ENCODE assay signal across 39 cellular contexts in the genomic region with DNA sequence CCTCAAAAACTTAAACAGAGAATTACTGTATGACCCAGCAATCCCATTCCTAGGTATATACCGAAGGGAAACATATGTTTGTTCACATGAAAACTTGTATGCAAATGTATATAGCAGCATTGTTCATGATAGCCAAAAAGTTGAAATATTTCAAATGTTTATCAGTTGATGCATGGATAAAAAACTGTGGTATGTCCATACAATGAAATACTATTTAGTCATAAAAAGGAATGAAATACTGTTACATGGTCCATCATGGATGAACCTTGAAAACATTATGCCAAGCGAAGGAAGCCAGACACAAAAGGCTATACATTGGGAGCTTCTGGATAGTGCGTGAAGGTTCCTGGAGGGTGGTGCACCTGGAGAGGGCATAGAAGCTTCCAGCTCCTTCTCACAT.
"Had no signal": no experiment of that assay in that cellular context is flagged by ENCODE, and none has a peak within 500 bp of the region (broad histone marks: within the 10 kb centered on the region; RNA-seq: fewer than 3 reads in every experiment).

No MANE protein-coding gene starts in this region.

- H3K4me3 ChIP-seq: ascending aorta, cardiac muscle cell had no signal

- ATAC-seq: activated CD8-positive, alpha-beta T cell treated with anti-CD3 and anti-CD28 coated beads for 36 hours; activated naive CD8-positive, alpha-beta T cell treated with anti-CD3 and anti-CD28 coated beads, Interleukin-2, amount 50 U/mL, for 24 hours; activated T-cell treated with anti-CD3 and anti-CD28 coated beads, Interleukin-2, amount 50 U/mL, for 4 hours; activated T-cell treated with anti-CD3 and anti-CD28 coated beads, Interleukin-2, amount 50 U/mL, for 72 hours; activated T-helper 17 cell treated with anti-CD3 and anti-CD28 coated beads, Interleukin-2, amount 50 U/mL, for 72 hours had no signal

- H3K4me3 Mint-ChIP-seq: activated B cell treated with CpG ODN at 0.5 μM for 24 hours; activated CD4-positive, alpha-beta memory T cell treated with anti-CD3 and anti-CD28 coated beads for 36 hours; activated CD4-positive, alpha-beta T cell treated with anti-CD3 and anti-CD28 coated beads, Interleukin-2, amount 10 ng/mL, durations not matched to agents 24 days and 14 days; activated CD8-positive, alpha-beta T cell treated with anti-CD3 and anti-CD28 coated beads for 36 hours; activated naive CD4-positive, alpha-beta T cell treated with anti-CD3 and anti-CD28 coated beads for 36 hours; activated naive CD4-positive, alpha-beta T cell treated with anti-CD3 and anti-CD28 coated beads, Interleukin-2, amount 50 U/mL, for 24 hours; activated naive CD8-positive, alpha-beta T cell; activated naive CD8-positive, alpha-beta T cell treated with anti-CD3 and anti-CD28 coated beads, Interleukin-2, amount 10 ng/mL, durations not matched to agents 7 days and 5 days; activated naive CD8-positive, alpha-beta T cell treated with anti-CD3 and anti-CD28 coated beads, Interleukin-2, amount 50 U/mL, for 24 hours; activated T-cell treated with anti-CD3 and anti-CD28 coated beads, Interleukin-2, amount 50 U/mL, for 4 hours; activated T-cell treated with anti-CD3 and anti-CD28 coated beads, Interleukin-2, amount 50 U/mL, for 72 hours; activated T-helper 1 cell treated with anti-CD3 and anti-CD28 coated beads, Interleukin-12 subunit alpha, Interleukin-12 subunit beta, Interleukin-2, Interleukin-4 antibody, amounts not matched to agents 30 ng/mL and 10 ng/mL and 1 ng/mL, durations not matched to agents 14 hours and 24 hours and 36 hours; activated T-helper 17 cell treated with anti-CD3 and anti-CD28 coated beads, Interleukin-2, amount 50 U/mL, for 72 hours; brain; central memory CD8-positive, alpha-beta T cell; T-helper 1 cell treated with Interleukin-12 subunit alpha and Interleukin-12 subunit beta and Interleukin-4 antibody, amounts not matched to agents 30 μg/mL and 1 μg/mL, for 36 hours; T-helper 2 cell treated with Interferon-gamma antibody and Interleukin-4, amounts not matched to agents 5 μg/mL and 100 μg/mL, for 36 hours had no signal

- H3K4me1 ChIP-seq: ascending aorta had no signal

- H3K27ac ChIP-seq: ascending aorta, cardiac muscle cell, VCaP had no signal

- H3K27me3 ChIP-seq: ascending aorta, cardiac muscle cell had no signal

- H3K27me3 Mint-ChIP-seq: activated B cell treated with CpG ODN at 0.5 μM for 24 hours; activated CD4-positive, alpha-beta memory T cell treated with anti-CD3 and anti-CD28 coated beads for 36 hours; activated CD8-positive, alpha-beta T cell treated with anti-CD3 and anti-CD28 coated beads for 36 hours; activated naive CD4-positive, alpha-beta T cell treated with anti-CD3 and anti-CD28 coated beads, Interleukin-2, amount 50 U/mL, for 24 hours; activated naive CD8-positive, alpha-beta T cell; activated naive CD8-positive, alpha-beta T cell treated with anti-CD3 and anti-CD28 coated beads, Interleukin-2, amount 10 ng/mL, durations not matched to agents 7 days and 5 days; activated naive CD8-positive, alpha-beta T cell treated with anti-CD3 and anti-CD28 coated beads, Interleukin-2, amount 50 U/mL, for 24 hours; activated T-helper 17 cell treated with anti-CD3 and anti-CD28 coated beads, Interleukin-2, amount 50 U/mL, for 72 hours; brain; central memory CD8-positive, alpha-beta T cell had no signal

- FAIRE-seq: bronchial epithelial cell, TTC549 had no signal

- H3K9me3 Mint-ChIP-seq: activated B cell treated with CpG ODN at 0.5 μM for 24 hours; activated CD4-positive, alpha-beta memory T cell treated with anti-CD3 and anti-CD28 coated beads for 36 hours; activated CD4-positive, alpha-beta T cell treated with anti-CD3 and anti-CD28 coated beads, Interleukin-2, amount 10 ng/mL, durations not matched to agents 24 days and 14 days; activated CD8-positive, alpha-beta T cell treated with anti-CD3 and anti-CD28 coated beads for 36 hours; activated naive CD4-positive, alpha-beta T cell treated with anti-CD3 and anti-CD28 coated beads for 36 hours; activated naive CD4-positive, alpha-beta T cell treated with anti-CD3 and anti-CD28 coated beads, Interleukin-2, amount 50 U/mL, for 24 hours; activated naive CD8-positive, alpha-beta T cell treated with anti-CD3 and anti-CD28 coated beads, Interleukin-2, amount 10 ng/mL, durations not matched to agents 7 days and 5 days; activated naive CD8-positive, alpha-beta T cell treated with anti-CD3 and anti-CD28 coated beads, Interleukin-2, amount 50 U/mL, for 24 hours; activated T-cell treated with anti-CD3 and anti-CD28 coated beads, Interleukin-2, amount 50 U/mL, for 4 hours; activated T-cell treated with anti-CD3 and anti-CD28 coated beads, Interleukin-2, amount 50 U/mL, for 72 hours; activated T-helper 1 cell treated with anti-CD3 and anti-CD28 coated beads, Interleukin-12 subunit alpha, Interleukin-12 subunit beta, Interleukin-2, Interleukin-4 antibody, amounts not matched to agents 30 ng/mL and 10 ng/mL and 1 ng/mL, durations not matched to agents 14 hours and 24 hours and 36 hours; activated T-helper 17 cell treated with anti-CD3 and anti-CD28 coated beads, Interleukin-2, amount 50 U/mL, for 72 hours; central memory CD8-positive, alpha-beta T cell; T-helper 1 cell treated with Interleukin-12 subunit alpha and Interleukin-12 subunit beta and Interleukin-4 antibody, amounts not matched to agents 30 μg/mL and 1 μg/mL, for 36 hours; T-helper 2 cell treated with Interferon-gamma antibody and Interleukin-4, amounts not matched to agents 5 μg/mL and 100 μg/mL, for 36 hours had no signal

- DNase-seq: activated B cell treated with CpG ODN at 0.5 μM for 24 hours; activated CD4-positive, alpha-beta memory T cell treated with anti-CD3 and anti-CD28 coated beads for 36 hours; activated CD4-positive, alpha-beta T cell treated with anti-CD3 and anti-CD28 coated beads for 4 hours; activated CD4-positive, alpha-beta T cell treated with anti-CD3 and anti-CD28 coated beads, Interleukin-2, amount 10 ng/mL, durations not matched to agents 24 days and 14 days; activated CD4-positive, alpha-beta T cell treated with anti-CD3 and anti-CD28 coated beads, Interleukin-2, amount 50 U/mL, for 1 hour; activated CD4-positive, alpha-beta T cell treated with anti-CD3 and anti-CD28 coated beads, Interleukin-2, amount 50 U/mL, for 4 hours; activated CD4-positive, CD25-positive, alpha-beta regulatory T cell treated with anti-CD3 and anti-CD28 coated beads, Interleukin-2, amount 50 U/mL, for 72 hours; activated CD8-positive, alpha-beta memory T cell treated with anti-CD3 and anti-CD28 coated beads, Interleukin-2, amount 50 U/mL, for 4 hours; activated CD8-positive, alpha-beta T cell treated with anti-CD3 and anti-CD28 coated beads for 36 hours; activated effector memory CD4-positive, alpha-beta T cell treated with anti-CD3 and anti-CD28 coated beads, Interleukin-2, amount 50 U/mL, for 16 hours; activated gamma-delta T cell treated with Interleukin-2 at 50 U/mL for 16 hours; activated naive CD4-positive, alpha-beta T cell; activated naive CD4-positive, alpha-beta T cell treated with anti-CD3 and anti-CD28 coated beads for 36 hours; activated naive CD8-positive, alpha-beta T cell treated with anti-CD3 and anti-CD28 coated beads, Interleukin-2, amount 10 ng/mL, durations not matched to agents 7 days and 5 days; activated naive CD8-positive, alpha-beta T cell treated with anti-CD3 and anti-CD28 coated beads, Interleukin-2, amount 50 U/mL, for 24 hours; activated T-cell treated with anti-CD3 and anti-CD28 coated beads for 4 hours; activated T-cell treated with anti-CD3 and anti-CD28 coated beads, Interleukin-2, amount 50 U/mL, for 1 hour; activated T-cell treated with anti-CD3 and anti-CD28 coated beads, Interleukin-2, amount 50 U/mL, for 4 hours; activated T-cell treated with anti-CD3 and anti-CD28 coated beads, Interleukin-2, amount 50 U/mL, for 72 hours; amygdala; anterior cingulate cortex; caudate nucleus; cerebellar nuclear complex; T-helper 1 cell; T-helper 2 cell; T-helper 9 cell had no signal

- H3K9me3 ChIP-seq: ascending aorta had no signal

- H3K27ac Mint-ChIP-seq: activated B cell treated with CpG ODN at 0.5 μM for 24 hours; activated CD4-positive, alpha-beta memory T cell treated with anti-CD3 and anti-CD28 coated beads for 36 hours; activated CD4-positive, alpha-beta T cell treated with anti-CD3 and anti-CD28 coated beads, Interleukin-2, amount 10 ng/mL, durations not matched to agents 24 days and 14 days; activated CD8-positive, alpha-beta T cell treated with anti-CD3 and anti-CD28 coated beads for 36 hours; activated naive CD4-positive, alpha-beta T cell treated with anti-CD3 and anti-CD28 coated beads for 36 hours; activated naive CD4-positive, alpha-beta T cell treated with anti-CD3 and anti-CD28 coated beads, Interleukin-2, amount 50 U/mL, for 24 hours; activated naive CD8-positive, alpha-beta T cell; activated naive CD8-positive, alpha-beta T cell treated with anti-CD3 and anti-CD28 coated beads, Interleukin-2, amount 10 ng/mL, durations not matched to agents 7 days and 5 days; activated naive CD8-positive, alpha-beta T cell treated with anti-CD3 and anti-CD28 coated beads, Interleukin-2, amount 50 U/mL, for 24 hours; activated T-cell treated with anti-CD3 and anti-CD28 coated beads, Interleukin-2, amount 50 U/mL, for 72 hours; activated T-helper 1 cell treated with anti-CD3 and anti-CD28 coated beads, Interleukin-12 subunit alpha, Interleukin-12 subunit beta, Interleukin-2, Interleukin-4 antibody, amounts not matched to agents 30 ng/mL and 10 ng/mL and 1 ng/mL, durations not matched to agents 14 hours and 24 hours and 36 hours; activated T-helper 17 cell treated with anti-CD3 and anti-CD28 coated beads, Interleukin-2, amount 50 U/mL, for 72 hours; brain; T-helper 1 cell treated with Interleukin-12 subunit alpha and Interleukin-12 subunit beta and Interleukin-4 antibody, amounts not matched to agents 30 μg/mL and 1 μg/mL, for 36 hours; T-helper 2 cell treated with Interferon-gamma antibody and Interleukin-4, amounts not matched to agents 5 μg/mL and 100 μg/mL, for 36 hours had no signal

- H3K36me3 ChIP-seq: ascending aorta, cardiac muscle cell had no signal

- H3K36me3 Mint-ChIP-seq: activated CD4-positive, alpha-beta memory T cell treated with anti-CD3 and anti-CD28 coated beads for 36 hours; activated naive CD4-positive, alpha-beta T cell treated with anti-CD3 and anti-CD28 coated beads, Interleukin-2, amount 50 U/mL, for 24 hours; activated naive CD8-positive, alpha-beta T cell; brain had no signal
